ENCODE assay signal across 10 cellular contexts in genomic region chr17:49994085-49995054, GRCh38. TPM values are rescaled to one million over a fixed set of nuclear protein-coding genes. Genes with fewer than 3 reads are reported as not detected.
DNase-seq lines count a peak whose midpoint lies in the region; ATAC-seq, FAIRE-seq and TF ChIP-seq lines count a peak whose summit lies in the region.
"Had no signal": no experiment of that assay in that cellular context is flagged by ENCODE, and none has a peak within 500 bp of the region (broad histone marks: within the 10 kb centered on the region; RNA-seq: fewer than 3 reads in every experiment).

No MANE protein-coding gene starts in this region.

- RAD21 ChIA-PET in HCT116 (lab: Charles Lee; ENCODE audit: low non-redundant PET in 1 of 2, low total read pairs in 2 of 2, uncharacterized antibody in 2 of 2, unreplicated experiment in 2 of 2) = interaction anchor here in 1 of 2 experiments (0.7 to 0.8 kb wide), 2 partner anchors 133 to 134 kb away, joined by 3 read pairs; no protein-coding TSS in a partner anchor

- no peak overlapping the region for H3K27ac Mint-ChIP-seq in astrocyte (ENCODE audit: unreplicated experiment)

- H4K20me1 ChIP-seq in HCT116 (ENCODE audit: insufficient read depth) (no peaks in the 10 kb centered on the region), astrocyte (ENCODE audit: insufficient read depth, low read length) (peaks cover 17% of the 10 kb centered on the region), OCI-LY7 (ENCODE audit: insufficient read depth, low read length) (no peaks in the 10 kb centered on the region)

- POLR2A ChIA-PET in A673 (lab: Charles Lee; ENCODE audit: low non-redundant PET) (interaction anchor here (0.5 kb wide), 1 partner anchor 172 kb away, joined by 8 read pairs; no protein-coding TSS in a partner anchor), HCT116 (lab: Charles Lee) (interaction anchor here (0.7 kb wide), 1 partner anchor 38 kb away, joined by 3 read pairs; no protein-coding TSS in a partner anchor), OCI-LY7 (lab: Charles Lee) (no interaction called here)

- H3K4me1 Mint-ChIP-seq in astrocyte (ENCODE audit: low read depth, unreplicated experiment) = peaks cover 10% of the 10 kb centered on the region

- TF ChIP-seq RAD21 in HCT116 (IDR thresholded peaks at IDR 0.05; ENCODE audit: low read depth) = no peak

- H3K9me3 ChIP-seq in A673 (ENCODE audit: low read depth, low read length, poor library complexity, severe bottlenecking) (no peaks in the 10 kb centered on the region), HCT116 (ENCODE audit: control insufficient read depth in 1 of 2, insufficient read depth in 1 of 2, low read depth in 1 of 2, low read length in 2 of 2) (no peaks in the 10 kb centered on the region), astrocyte (ENCODE audit: insufficient read depth, low read depth, low read length) (peaks cover 6% of the 10 kb centered on the region), OCI-LY7 (ENCODE audit: low read length) (no peaks in the 10 kb centered on the region)

- CTCF ChIA-PET in A673 (lab: Charles Lee) = interaction anchor here (0.7 to 5.0 kb wide), 7 partner anchors 10 to 434 kb away, joined by 3 to 71 read pairs (median 6); no protein-coding TSS in a partner anchor
- CTCF ChIA-PET in HCT116 (lab: Charles Lee) = interaction anchor here (1.0 to 5.6 kb wide), 4 partner anchors 42 to 133 kb away, joined by 3 to 123 read pairs (median 52); no protein-coding TSS in a partner anchor
- CTCF ChIA-PET in OCI-LY7 (lab: Charles Lee; ENCODE audit: unreplicated experiment) = interaction anchor here (0.6 kb wide), 1 partner anchor 112 kb away, joined by 3 read pairs; no protein-coding TSS in a partner anchor

- H3K4me3 ChIP-seq in A673 (ENCODE audit: low read depth, low read length, poor library complexity, severe bottlenecking) (peak overlapping the region; percentile 36), HCT116 (replicated peaks in 1 of 2; ENCODE audit: low read depth in 1 of 2, low read length in 2 of 2) (no peak overlapping the region), astrocyte (ENCODE audit: insufficient read depth, low read depth, low read length) (peak overlapping the region; percentile 31), OCI-LY7 (ENCODE audit: low read depth, low read length, poor library complexity, severe bottlenecking) (no peak overlapping the region)

- H3K4me3 Mint-ChIP-seq in astrocyte (ENCODE audit: unreplicated experiment) = peak overlapping the region; percentile 80

- peaks cover 4% of the 10 kb centered on the region for H3K36me3 Mint-ChIP-seq in astrocyte (ENCODE audit: low read depth, unreplicated experiment)

- H3K9ac ChIP-seq in HCT116 (ENCODE audit: low read length) = no peak overlapping the region
- no peak overlapping the region for H3K9ac ChIP-seq in astrocyte (ENCODE audit: low read length)

- no peak overlapping the region for H2AFZ ChIP-seq in HCT116 (ENCODE audit: low read depth, low read length, poor library complexity, severe bottlenecking)
- H2AFZ ChIP-seq in astrocyte (ENCODE audit: low read depth, low read length) = peak overlapping the region; percentile 60
- H2AFZ ChIP-seq in OCI-LY7 (ENCODE audit: low read length) = no peak overlapping the region

- no peak for TF ChIP-seq POLR2A in HCT116 (IDR thresholded peaks at IDR 0.05; ENCODE audit: borderline replicate concordance, extremely low read depth, insufficient read depth, insufficient read length)

- peak overlapping the region; percentile 42 for H3K4me2 ChIP-seq in HCT116 (ENCODE audit: low read length)
- H3K4me2 ChIP-seq in astrocyte (ENCODE audit: low read length) = peak overlapping the region; percentile 81
- H3K4me2 ChIP-seq in OCI-LY7 (ENCODE audit: low read length) = no peak overlapping the region

- H3K9me3 Mint-ChIP-seq in astrocyte (ENCODE audit: unreplicated experiment) = peaks cover 3% of the 10 kb centered on the region

- peaks cover 71% of the 10 kb centered on the region for H3K27me3 Mint-ChIP-seq in astrocyte (ENCODE audit: low read depth, unreplicated experiment)

- BruUV-seq in A673 (replicated peaks; lab: Mats Ljungman, UMichigan) (no TSS peak), HCT116 (replicated peaks; lab: Mats Ljungman, UMichigan) (no TSS peak), OCI-LY7 (replicated peaks; lab: Mats Ljungman, UMichigan) (no TSS peak)

- no peaks in the 10 kb centered on the region for H3K79me2 ChIP-seq in HCT116 (ENCODE audit: insufficient read depth, low read length)
- no peaks in the 10 kb centered on the region for H3K79me2 ChIP-seq in astrocyte (ENCODE audit: insufficient read depth, low read length)
- no peaks in the 10 kb centered on the region for H3K79me2 ChIP-seq in OCI-LY7 (ENCODE audit: insufficient read depth, low read depth, low read length)

- DNase-seq in A673 (ENCODE audit: low spot score) = no peak
- DNase-seq in HCT116 (ENCODE audit: low read depth, low spot score) = no peak
- DNase-seq in astrocyte (ENCODE audit: low read depth) = no peak
- peak; percentile 47 for DNase-seq in mesenteric fat pad (ENCODE audit: low spot score)
- DNase-seq in SKM-1 (lab: John Stamatoyannopoulos, UW; ENCODE audit: unreplicated experiment) = no peak
- no peak for DNase-seq in NCI-H226
- DNase-seq in activated effector memory CD4-positive, alpha-beta T cell treated with Interleukin-2 at 50 U/mL for 16 hours = no peak
- DNase-seq in OCI-LY7 (ENCODE audit: low spot score) = no peak

- H3K27me3 ChIP-seq in A673 (replicated peaks; ENCODE audit: insufficient read depth, low read depth, low read length, poor library complexity) (peaks cover 64% of the 10 kb centered on the region), HCT116 (ENCODE audit: insufficient read depth, low read length) (no peaks in the 10 kb centered on the region; the same call in 1 of the 2 replicates), astrocyte (ENCODE audit: insufficient read depth, low read length) (peaks cover 69% of the 10 kb centered on the region)

- no peak for FAIRE-seq in astrocyte (lab: Jason Lieb, UNC)

- intact Hi-C loops in A673 (cut with micrococcal nuclease; ENCODE audit: unreplicated experiment) = loop anchor here (5.0 kb wide), 3 partner anchors 42 to 297 kb away; no protein-coding TSS in a partner anchor
- intact Hi-C loops in HCT116 (cut with micrococcal nuclease) = no loop called here
- intact Hi-C loops in OCI-LY7 (cut with micrococcal nuclease; ENCODE audit: unreplicated experiment) = loop anchor here (5.0 kb wide), 1 partner anchor 287 kb away; the partner anchor contains the start of gene SLC35B1

- H3K36me3 ChIP-seq in A673 (ENCODE audit: insufficient read depth, low read length, poor library complexity, severe bottlenecking) (no peaks in the 10 kb centered on the region), HCT116 (ENCODE audit: control insufficient read depth in 1 of 2, insufficient read depth in 2 of 2, low read length in 2 of 2) (no peaks in the 10 kb centered on the region), astrocyte (ENCODE audit: insufficient read depth, low read length) (no peaks in the 10 kb centered on the region), OCI-LY7 (ENCODE audit: insufficient read depth, low read length) (no peaks in the 10 kb centered on the region)

- H3K27ac ChIP-seq in A673 (ENCODE audit: low read depth, low read length, poor library complexity, severe bottlenecking) = no peak overlapping the region
- H3K27ac ChIP-seq in HCT116 (ENCODE audit: low read depth, low read length) = no peak overlapping the region
- no peak overlapping the region for H3K27ac ChIP-seq in astrocyte (ENCODE audit: low read depth, low read length)
- H3K27ac ChIP-seq in OCI-LY7 (ENCODE audit: low read depth, low read length, poor library complexity, severe bottlenecking) = no peak overlapping the region

- no peak for ATAC-seq in HCT116

- H3K4me1 ChIP-seq in A673 (ENCODE audit: insufficient read depth, low read length, poor library complexity, severe bottlenecking) (peaks cover 11% of the 10 kb centered on the region), HCT116 (ENCODE audit: control insufficient read depth in 1 of 2, insufficient read depth in 2 of 2, low read length in 2 of 2) (peaks cover 14 to 30% of the 10 kb centered on the region in 2 experiments), astrocyte (ENCODE audit: insufficient read depth, low read length) (peaks cover 20% of the 10 kb centered on the region), OCI-LY7 (ENCODE audit: insufficient read depth, low read length, poor library complexity, severe bottlenecking) (peaks cover 5% of the 10 kb centered on the region)

- 0 out of 2 replicates have a peak, but pooled peaks have one; percentile 11 for TF ChIP-seq CTCF in A673 (conservative IDR thresholded peaks at IDR 0.05; ENCODE audit: low read depth, low read length)
- no peak for TF ChIP-seq CTCF in HCT116 (IDR thresholded peaks at IDR 0.05 in 2 of 3, conservative IDR thresholded peaks at IDR 0.05 in 1 of 3; ENCODE audit: borderline replicate concordance in 1 of 3, insufficient read depth in 1 of 3, low read depth in 2 of 3, low read length in 2 of 3)
- no peak for TF ChIP-seq CTCF in astrocyte (IDR thresholded peaks at IDR 0.05; ENCODE audit: insufficient read depth, low read depth, low read length)
- no peak for TF ChIP-seq CTCF in OCI-LY7 (conservative IDR thresholded peaks at IDR 0.05; ENCODE audit: low read length)

- H3K9me2 ChIP-seq in HCT116 (ENCODE audit: insufficient read depth) = no peaks in the 10 kb centered on the region
- no peaks in the 10 kb centered on the region for H3K9me2 ChIP-seq in OCI-LY7 (ENCODE audit: insufficient read depth, low read length)

TF ChIP-seq in HCT116, 20 proteins besides CTCF, POLR2A, EP300 and RAD21 (continues in another document):
- no peak for TF ChIP-seq MAX (IDR thresholded peaks at IDR 0.05)
- TF ChIP-seq ZNF274 (IDR thresholded peaks at IDR 0.05; ENCODE audit: low read depth, low read length) = no peak
- TF ChIP-seq POLR2AphosphoS5 (IDR thresholded peaks at IDR 0.05; ENCODE audit: low read depth, low read length) = no peak

RNA-seq across cellular contexts. Expression of gene DLX3, which starts 0.7 kb away (rescaled TPM):
- 0.20 TPM in 1 of 2 replicates, not detected in the other for total RNA-seq in A673 (2021)
- total RNA-seq in HCT116 (2021; ENCODE audit: unreplicated experiment) = not detected
- polyA plus RNA-seq in HCT116 (2012) = 0.04 TPM in 1 of 2 replicates, not detected in the other
- 1.00 and 1.2 TPM in 2 replicates for total RNA-seq in astrocyte
- total RNA-seq in mesenteric fat pad = 0.48 TPM
- not detected in 2 replicates for total RNA-seq in OCI-LY7 (2014; rRNA removed; shearing (Covaris generic))
- not detected in 2 replicates for total RNA-seq in OCI-LY7 (2022)
- total RNA-seq: T-helper 2 cell treated with Interferon-gamma antibody and Interleukin-4, amounts not matched to agents 100 ng/mL and 5 ng/mL, for 36 hours had no signal

RNA-seq across cellular contexts. Expression of gene DLX4, which starts 25.4 kb away (rescaled TPM):
- total RNA-seq in A673 (2021) (0.82 and 1.0 TPM in 2 replicates), HCT116 (2021; ENCODE audit: unreplicated experiment) (14.0 TPM), astrocyte (not detected in 2 replicates), mesenteric fat pad (0.55 TPM), OCI-LY7 (2022) (0.27 and 1.3 TPM in 2 replicates)
- 11.5 and 12.4 TPM in 2 replicates for polyA plus RNA-seq in HCT116 (2012)
- total RNA-seq in OCI-LY7 (2014; rRNA removed; shearing (Covaris generic)) = 0.28 and 0.47 TPM in 2 replicates
- total RNA-seq: myocyte had no signal

Comparison
In these comparisons a context has a peak if more than half of its experiments do, and no peak if none do; other contexts are left out.
1. H3K4me3 ChIP-seq: peak in A673 (single experiment) and astrocyte (single experiment); none in HCT116 (0 of 2) and OCI-LY7 (single experiment).